Comparison of ENCODE assay signal across 22 cellular contexts in genomic region chr14:47179906-47180305, GRCh38.
DNase-seq lines count a peak whose midpoint lies in the region; ATAC-seq, FAIRE-seq and TF ChIP-seq lines count a peak whose summit lies in the region.
"Had no signal": no experiment of that assay in that cellular context is flagged by ENCODE, and none has a peak within 500 bp of the region (broad histone marks: within the 10 kb centered on the region; RNA-seq: fewer than 3 reads in every experiment).

No MANE protein-coding gene starts in this region.

- no peak overlapping the region for H4K5ac ChIP-seq in H1 (ENCODE audit: insufficient read length, low read depth, low read length)

- TF ChIP-seq RAD21 in HepG2 (CRISPR knock-in tag; IDR thresholded peaks at IDR 0.05) (no peak), H1 (IDR thresholded peaks at IDR 0.05 in 1 of 2, conservative IDR thresholded peaks at IDR 0.05 in 1 of 2; ENCODE audit: low read depth in 2 of 2, low read length in 2 of 2) (no peak)

- H3K27me3 ChIP-seq in HepG2 (ENCODE audit: control insufficient read depth in 1 of 2, insufficient read depth in 2 of 2, low read length in 2 of 2) = no peaks in the 10 kb centered on the region
- H3K27me3 ChIP-seq in right lobe of liver = no peaks in the 10 kb centered on the region
- H3K27me3 ChIP-seq in H1 (replicated peaks in 1 of 4; ENCODE audit: control insufficient read depth in 3 of 4, extremely low read depth in 1 of 4, insufficient read depth in 3 of 4, low read length in 3 of 4) = no peaks in the 10 kb centered on the region
- H3K27me3 ChIP-seq: BE2C; BLaER1 treated with 17β-estradiol and CSF1 and Interleukin-3, amounts not matched to agents 10 nM and 100 nM had no signal

- no peak overlapping the region for H2AFZ ChIP-seq in HepG2 (ENCODE audit: low read length)
- no peak overlapping the region for H2AFZ ChIP-seq in H1 (ENCODE audit: low read length)

- no peak overlapping the region for H2BK120ac ChIP-seq in H1 (replicated peaks; ENCODE audit: low read depth, low read length)

- H3K4me1 ChIP-seq in HepG2 (ENCODE audit: insufficient read depth, low read length) = no peaks in the 10 kb centered on the region
- no peaks in the 10 kb centered on the region for H3K4me1 ChIP-seq in right lobe of liver
- no peaks in the 10 kb centered on the region for H3K4me1 ChIP-seq in H1 (replicated peaks in 1 of 4; ENCODE audit: control insufficient read depth in 3 of 4, insufficient read depth in 4 of 4, low read length in 3 of 4)
- H3K4me1 ChIP-seq: BE2C; BLaER1 treated with 17β-estradiol and CSF1 and Interleukin-3, amounts not matched to agents 10 nM and 100 nM had no signal

- no peak for DNase-seq in HepG2 (ENCODE audit: low spot score)
- no peak for DNase-seq in right lobe of liver
- no peak for DNase-seq in H1 (ENCODE audit: low read depth in 1 of 2, low spot score in 2 of 2)
- DNase-seq in progenitor cell of endocrine pancreas (ENCODE audit: low spot score, unreplicated experiment) = no peak
- no peak for DNase-seq in NCI-H345 treated with DMSO at 0.1 percent for 48 hours (lab: John Stamatoyannopoulos, UW; ENCODE audit: unreplicated experiment)
- DNase-seq: AML-193; BE2C; CD4-positive, alpha-beta T cell; CD8-positive, alpha-beta memory T cell; DMS 273 treated with DMSO at 0.1 percent for 48 hours; DMS79; EL; GDM1; GOT3; H7; HCEC 1CT had no signal

- no peak overlapping the region for H2AK5ac ChIP-seq in H1 (ENCODE audit: low read depth, low read length)

- H3K9me3 Mint-ChIP-seq in progenitor cell of endocrine pancreas (ENCODE audit: low read depth) = no peaks in the 10 kb centered on the region

- CTCF ChIA-PET in HepG2 (lab: Yijun Ruan, JAX; ENCODE audit: low intra/inter-chr PET ratio, low total read pairs) (no interaction called here), H1 (lab: Charles Lee; ENCODE audit: partially characterized antibody) (no interaction called here)

- H4K20me1 ChIP-seq in HepG2 (ENCODE audit: insufficient read depth, low read length) (no peaks in the 10 kb centered on the region), H1 (replicated peaks in 1 of 2; ENCODE audit: control insufficient read depth in 1 of 2, insufficient read depth in 2 of 2, low read length in 2 of 2) (no peaks in the 10 kb centered on the region)
- H4K20me1 ChIP-seq: BLaER1 treated with 17β-estradiol and CSF1 and Interleukin-3, amounts not matched to agents 10 nM and 100 nM had no signal

- H2BK12ac ChIP-seq in H1 (ENCODE audit: low read depth, low read length) = no peak overlapping the region

- H4K8ac ChIP-seq in H1 (ENCODE audit: extremely low read depth, insufficient read depth, low read length) = no peak overlapping the region

- TF ChIP-seq POLR2A in HepG2 (IDR thresholded peaks at IDR 0.05; ENCODE audit: insufficient read depth in 1 of 2, low read depth in 2 of 2, low read length in 2 of 2) (no peak), right lobe of liver (IDR thresholded peaks at IDR 0.05) (no peak), H1 (IDR thresholded peaks at IDR 0.05; ENCODE audit: control extremely low read depth in 1 of 2, low read depth in 2 of 2, low read length in 2 of 2) (no peak)

- H4K91ac ChIP-seq in H1 (replicated peaks; ENCODE audit: insufficient read length, low read length) = no peak overlapping the region

- H3K23ac ChIP-seq in H1 (ENCODE audit: insufficient read length) = no peak overlapping the region

- peak overlapping the region; percentile 56 for H3K27ac Mint-ChIP-seq in progenitor cell of endocrine pancreas
- H3K27ac Mint-ChIP-seq: CD14-positive monocyte; CD4-positive, alpha-beta T cell; CD8-positive, alpha-beta memory T cell had no signal

- H3K23me2 ChIP-seq in H1 (ENCODE audit: low read depth, low read length) = no peaks in the 10 kb centered on the region

- H3K18ac ChIP-seq in H1 (ENCODE audit: extremely low read depth, low read length) = no peak overlapping the region

- BruUV-seq in HepG2 (replicated peaks; lab: Mats Ljungman, UMichigan) = no TSS peak

- no peak overlapping the region for H2BK15ac ChIP-seq in H1 (ENCODE audit: low read length)

- no peaks in the 10 kb centered on the region for H3K36me3 Mint-ChIP-seq in progenitor cell of endocrine pancreas (ENCODE audit: insufficient read depth)
- H3K36me3 Mint-ChIP-seq: CD14-positive monocyte; CD8-positive, alpha-beta memory T cell had no signal

- no peak overlapping the region for H3K4me3 ChIP-seq in HepG2 (replicated peaks in 1 of 3; ENCODE audit: insufficient read depth in 1 of 3, low read depth in 2 of 3, low read length in 3 of 3)
- no peak overlapping the region for H3K4me3 ChIP-seq in right lobe of liver
- no peak overlapping the region for H3K4me3 ChIP-seq in H1 (ENCODE audit: extremely low read depth in 1 of 4, insufficient read depth in 2 of 4, low read depth in 3 of 4, low read length in 4 of 4)
- H3K4me3 ChIP-seq: BLaER1 treated with 17β-estradiol and CSF1 and Interleukin-3, amounts not matched to agents 10 nM and 100 nM; GM12878 had no signal

- H3K36me3 ChIP-seq in HepG2 (replicated peaks in 1 of 2; ENCODE audit: control insufficient read depth in 1 of 2, insufficient read depth in 2 of 2, low read length in 2 of 2) (no peaks in the 10 kb centered on the region), right lobe of liver (no peaks in the 10 kb centered on the region), H1 (ENCODE audit: control insufficient read depth in 2 of 4, insufficient read depth in 4 of 4, low read length in 3 of 4) (no peaks in the 10 kb centered on the region)
- H3K36me3 ChIP-seq: BE2C; BLaER1 treated with 17β-estradiol and CSF1 and Interleukin-3, amounts not matched to agents 10 nM and 100 nM had no signal

- no peak overlapping the region for H3K14ac ChIP-seq in H1 (ENCODE audit: insufficient read length)

- no peaks in the 10 kb centered on the region for H3K27me3 Mint-ChIP-seq in progenitor cell of endocrine pancreas
- H3K27me3 Mint-ChIP-seq: CD4-positive, alpha-beta T cell; CD8-positive, alpha-beta memory T cell had no signal

- H3K9ac ChIP-seq in HepG2 (ENCODE audit: insufficient read depth, low read depth, low read length) (no peak overlapping the region), H1 (replicated peaks in 1 of 4; ENCODE audit: extremely low read depth in 1 of 4, low read depth in 3 of 4, low read length in 3 of 4) (no peak overlapping the region)
- H3K9ac ChIP-seq: BLaER1 treated with 17β-estradiol and CSF1 and Interleukin-3, amounts not matched to agents 10 nM and 100 nM had no signal

- H3K79me2 ChIP-seq in HepG2 (ENCODE audit: insufficient read depth, low read length) (no peaks in the 10 kb centered on the region), H1 (ENCODE audit: control insufficient read depth in 1 of 2, insufficient read depth in 2 of 2, low read length in 2 of 2) (no peaks in the 10 kb centered on the region)

- no peak for ATAC-seq in HepG2
- no peak for ATAC-seq in right lobe of liver
- ATAC-seq in GM18870 (IDR thresholded peaks at IDR 0.05; ENCODE audit: unreplicated experiment) = no peak
- ATAC-seq: GM12878 had no signal

- TF ChIP-seq CTCF in HepG2 (CRISPR knock-in tag; IDR thresholded peaks at IDR 0.05) (no peak), right lobe of liver (IDR thresholded peaks at IDR 0.05) (no peak), H1 (IDR thresholded peaks at IDR 0.05; ENCODE audit: control extremely low read depth in 1 of 3, insufficient read depth in 1 of 3, low read depth in 1 of 3, low read length in 3 of 3) (no peak), progenitor cell of endocrine pancreas (IDR thresholded peaks at IDR 0.05; ENCODE audit: unreplicated experiment) (no peak)

- no peaks in the 10 kb centered on the region for H3K79me1 ChIP-seq in H1 (ENCODE audit: low read depth, low read length)

- no peaks in the 10 kb centered on the region for H3K4me1 Mint-ChIP-seq in progenitor cell of endocrine pancreas (ENCODE audit: low read depth)
- H3K4me1 Mint-ChIP-seq: CD14-positive monocyte; CD8-positive, alpha-beta memory T cell had no signal

- POLR2A ChIA-PET in HepG2 (lab: Yijun Ruan, JAX) (no interaction called here), H1 (lab: Charles Lee; ENCODE audit: partially characterized antibody) (no interaction called here)

- H3K27ac ChIP-seq in HepG2 (ENCODE audit: extremely low read length, insufficient read depth, low read length) = no peak overlapping the region
- H3K27ac ChIP-seq in right lobe of liver = no peak overlapping the region
- no peak overlapping the region for H3K27ac ChIP-seq in H1 (ENCODE audit: low read depth, low read length)
- H3K27ac ChIP-seq: 22Rv1; BLaER1 treated with 17β-estradiol and CSF1 and Interleukin-3, amounts not matched to agents 10 nM and 100 nM had no signal

- no peak overlapping the region for H3K4me3 Mint-ChIP-seq in progenitor cell of endocrine pancreas (ENCODE audit: low read depth)
- H3K4me3 Mint-ChIP-seq: CD14-positive monocyte; CD4-positive, alpha-beta T cell; CD8-positive, alpha-beta memory T cell had no signal

- in situ Hi-C loops in HepG2 (cut with HindIII; ENCODE audit: extremely low pct_ligation_motif_present, low pct_unique_long_range_greater_than_20kb) = no loop called here

- no peak for FAIRE-seq in HepG2 (lab: Jason Lieb, UNC)
- FAIRE-seq in H1 (lab: Jason Lieb, UNC) = no peak
- FAIRE-seq: D721Med, GM12878 had no signal

- H3K4me2 ChIP-seq in HepG2 (ENCODE audit: low read depth, low read length) (no peak overlapping the region), H1 (ENCODE audit: insufficient read depth in 1 of 2, low read depth in 2 of 2, low read length in 2 of 2) (no peak overlapping the region)
- H3K4me2 ChIP-seq: BLaER1 treated with 17β-estradiol and CSF1 and Interleukin-3, amounts not matched to agents 10 nM and 100 nM had no signal

- no peak overlapping the region for H2BK20ac ChIP-seq in H1 (ENCODE audit: low read length)

- no peak overlapping the region for H2BK5ac ChIP-seq in H1 (ENCODE audit: low read depth, low read length)

- no peak overlapping the region for H3K4ac ChIP-seq in H1 (replicated peaks; ENCODE audit: insufficient read length, low read depth, low read length)

- WGBS in HepG2 (ENCODE audit: low lambda C conversion rate) = 3% methylated on average over 1 of the region's 1 CpG
- WGBS in right lobe of liver (ENCODE audit: insufficient coverage, low coverage, low lambda C conversion rate, missing lambda C conversion rate) = 82% methylated on average over 1 of the region's 1 CpG
- 91% methylated on average over 1 of the region's 1 CpG; no CpG with 5 or more reads in 1 of the 2 experiments for WGBS in H1 (ENCODE audit: extremely low coverage in 1 of 2, insufficient coverage in 1 of 2, insufficient read length in 1 of 2, insufficient replicate concordance in 2 of 2, low coverage in 1 of 2, low lambda C conversion rate in 2 of 2, missing lambda C conversion rate in 1 of 2), 2 experiments

- H3K56ac ChIP-seq in H1 (replicated peaks; ENCODE audit: insufficient read length, low read depth, low read length) = no peak overlapping the region

- intact Hi-C loops in HepG2 (cut with micrococcal nuclease; ENCODE audit: unreplicated experiment) (no loop called here), right lobe of liver (cut with DNase I) (no loop called here)

- no peaks in the 10 kb centered on the region for H3K9me3 ChIP-seq in HepG2 (ENCODE audit: low read length)
- no peaks in the 10 kb centered on the region for H3K9me3 ChIP-seq in right lobe of liver
- H3K9me3 ChIP-seq in H1 (ENCODE audit: insufficient read depth in 2 of 2, low read depth in 1 of 2, low read length in 1 of 2) = no peaks in the 10 kb centered on the region
- H3K9me3 ChIP-seq: BE2C; BLaER1 treated with 17β-estradiol and CSF1 and Interleukin-3, amounts not matched to agents 10 nM and 100 nM had no signal

- TF ChIP-seq EP300 in HepG2 (IDR thresholded peaks at IDR 0.05; ENCODE audit: low read depth in 2 of 2, low read length in 2 of 2) = no peak
- TF ChIP-seq EP300 in HepG2 (CRISPR knock-in tag; IDR thresholded peaks at IDR 0.05; ENCODE audit: borderline replicate concordance) = no peak
- TF ChIP-seq EP300 in H1 (IDR thresholded peaks at IDR 0.05; ENCODE audit: borderline replicate concordance in 1 of 2, low read depth in 2 of 2, low read length in 2 of 2) = no peak

Comparison
In these comparisons a context has a peak if more than half of its experiments do, and no peak if none do; other contexts are left out.
1. Of the 41 proteins assayed by ChIP-seq in both HepG2 and H1: peak only in HepG2: none; only in H1: none; in both: CEBPB; in neither: 40.